In the genomic region with DNA sequence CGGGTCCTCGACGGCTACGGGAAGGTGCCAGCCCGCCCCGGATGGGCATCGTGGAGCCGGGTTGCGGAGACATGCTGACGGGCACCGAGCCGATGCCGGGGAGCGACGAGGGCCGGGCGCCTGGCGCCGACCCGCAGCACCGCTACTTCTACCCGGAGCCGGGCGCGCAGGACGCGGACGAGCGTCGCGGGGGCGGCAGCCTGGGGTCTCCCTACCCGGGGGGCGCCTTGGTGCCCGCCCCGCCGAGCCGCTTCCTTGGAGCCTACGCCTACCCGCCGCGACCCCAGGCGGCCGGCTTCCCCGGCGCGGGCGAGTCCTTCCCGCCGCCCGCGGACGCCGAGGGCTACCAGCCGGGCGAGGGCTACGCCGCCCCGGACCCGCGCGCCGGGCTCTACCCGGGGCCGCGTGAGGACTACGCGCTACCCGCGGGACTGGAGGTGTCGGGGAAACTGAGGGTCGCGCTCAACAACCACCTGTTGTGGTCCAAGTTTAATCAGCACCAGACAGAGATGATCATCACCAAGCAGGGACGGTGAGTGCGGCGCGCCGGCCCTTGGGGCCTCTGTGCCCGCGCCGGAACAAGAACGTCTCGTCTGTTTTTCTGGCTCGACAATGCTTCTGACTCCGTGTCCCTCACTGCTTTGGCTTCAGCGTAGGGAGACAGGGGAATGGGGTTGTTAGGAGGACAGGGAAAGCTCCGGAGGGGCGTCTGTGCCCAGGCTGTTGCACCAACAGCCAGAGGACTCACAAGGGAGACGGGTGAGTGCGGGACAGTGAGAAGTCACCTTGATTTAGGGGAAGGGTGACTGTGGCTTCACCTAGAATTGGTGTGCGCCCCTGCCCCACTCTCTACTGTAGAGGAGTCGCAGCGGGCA, we compare ENCODE assay signal across 8 cellular contexts. TPM values are rescaled to one million over a fixed set of nuclear protein-coding genes. Genes with fewer than 3 reads are reported as not detected.
DNase-seq lines count a peak whose midpoint lies in the region; TF ChIP-seq lines count a peak whose summit lies in the region.

No MANE protein-coding gene starts in this region.

- H3K4me2 ChIP-seq in mammary epithelial cell (ENCODE audit: insufficient read depth, low read depth, low read length): peak overlapping the region; percentile 64

- H3K4me1 ChIP-seq in HUES64 (ENCODE audit: insufficient read depth, low read length) (no peaks in the 10 kb centered on the region), mammary epithelial cell (ENCODE audit: insufficient read depth, low read length) (peaks cover 5% of the 10 kb centered on the region), mucosa of rectum (ENCODE audit: control insufficient read depth in 2 of 2, insufficient read depth in 2 of 2, low read length in 2 of 2) (peaks cover 0 to 3% of the 10 kb centered on the region in 2 donors)

- 4% methylated on average over 93 of the region's 93 CpGs for WGBS in HUES64
- 14% methylated on average over 42 of the region's 93 CpGs for WGBS in mammary epithelial cell (ENCODE audit: low coverage, missing lambda C conversion rate)

- peaks cover 52 to 68% (median 56%) of the 10 kb centered on the region in 3 donors for H3K27me3 Mint-ChIP-seq in CD14-positive monocyte (ENCODE audit: low read depth in 3 of 3)

- H3K27me3 ChIP-seq in HUES64 (ENCODE audit: insufficient read depth, low read length) (peaks cover 78% of the 10 kb centered on the region), mammary epithelial cell (ENCODE audit: insufficient read depth, low read length) (peaks cover 29% of the 10 kb centered on the region), mucosa of rectum (ENCODE audit: control insufficient read depth in 2 of 2, insufficient read depth in 2 of 2, low read length in 2 of 2) (peaks cover 29 to 44% of the 10 kb centered on the region in 2 donors)

- H3K9me3 ChIP-seq in HUES64 (ENCODE audit: insufficient read depth, low read depth, low read length) (no peaks in the 10 kb centered on the region), mammary epithelial cell (replicated peaks; ENCODE audit: insufficient read depth, low read length) (no peaks in the 10 kb centered on the region), mucosa of rectum (ENCODE audit: control insufficient read depth in 2 of 2, low read length in 2 of 2) (no peaks in the 10 kb centered on the region)

- H3K27ac ChIP-seq in HUES64 (ENCODE audit: low read depth, low read length) (no peak overlapping the region), mammary epithelial cell (ENCODE audit: insufficient read depth, low read depth, low read length) (no peak overlapping the region), mucosa of rectum (ENCODE audit: low read depth in 2 of 2, low read length in 2 of 2) (no peak overlapping the region)

- no TSS peak for BruUV-seq in mammary epithelial cell (replicated peaks; lab: Mats Ljungman, UMichigan)

- H2AFZ ChIP-seq in mammary epithelial cell (ENCODE audit: low read depth, low read length): peak overlapping the region; percentile 7

- H3K36me3 ChIP-seq in HUES64 (ENCODE audit: insufficient read depth, low read length): no peaks in the 10 kb centered on the region
- no peaks in the 10 kb centered on the region for H3K36me3 ChIP-seq in mammary epithelial cell (ENCODE audit: insufficient read depth, low read length)
- no peaks in the 10 kb centered on the region for H3K36me3 ChIP-seq in mucosa of rectum (ENCODE audit: control insufficient read depth in 2 of 2, insufficient read depth in 2 of 2, low read length in 2 of 2)

- no peaks in the 10 kb centered on the region for H3K79me2 ChIP-seq in mammary epithelial cell (ENCODE audit: insufficient read depth, low read length)

- peak overlapping the region; percentile 49 for H3K4me3 ChIP-seq in HUES64 (ENCODE audit: low read length)
- H3K4me3 ChIP-seq in mammary epithelial cell (replicated peaks in 1 of 3; ENCODE audit: insufficient read depth in 1 of 3, low read depth in 2 of 3, low read length in 3 of 3): no peak overlapping the region
- peak overlapping the region; percentile 35 to 64 for H3K4me3 ChIP-seq in mucosa of rectum (ENCODE audit: low read length in 2 of 2)

- H4K20me1 ChIP-seq in mammary epithelial cell (ENCODE audit: insufficient read depth, low read length): no peaks in the 10 kb centered on the region

- intact Hi-C loops in CD14-positive monocyte (cut with micrococcal nuclease) (no loop called here), mammary epithelial cell (cut with micrococcal nuclease) (no loop called here)

- dilution Hi-C loops in mammary epithelial cell (cut with HindIII; ENCODE audit: low sequenced_read_pairs): no loop called here

- peaks cover 0 to 14% (median 4%) of the 10 kb centered on the region in 7 donors for H3K9me3 Mint-ChIP-seq in CD14-positive monocyte

- peaks cover 12% of the 10 kb centered on the region for H3K4me1 Mint-ChIP-seq in CD14-positive monocyte

- no peak for DNase-seq in CD14-positive monocyte (ENCODE audit: low spot score)
- peak; percentile 51 for DNase-seq in GM20000 (ENCODE audit: low spot score)
- no peak for DNase-seq in mammary epithelial cell
- DNase-seq in glomerular visceral epithelial cell (ENCODE audit: extremely low spot score): no peak
- no peak for DNase-seq in mucosa of gallbladder (ENCODE audit: low spot score)
- DNase-seq in occipital lobe (lab: John Stamatoyannopoulos, UW): no peak

- peak overlapping the region in 1 of 7 donors; percentile 73 for H3K27ac Mint-ChIP-seq in CD14-positive monocyte

- H3K36me3 Mint-ChIP-seq in CD14-positive monocyte: peaks cover 2 to 7% of the 10 kb centered on the region in 2 donors

- CTCF ChIA-PET in mammary epithelial cell (lab: Charles Lee; ENCODE audit: low non-redundant PET): no interaction called here

- TF ChIP-seq CTCF in CD14-positive monocyte (IDR thresholded peaks at IDR 0.05) (no peak), GM20000 (IDR thresholded peaks at IDR 0.05; ENCODE audit: extremely low read depth, missing control alignments) (no peak), mammary epithelial cell (conservative IDR thresholded peaks at IDR 0.05 in 1 of 2, IDR thresholded peaks at IDR 0.05 in 1 of 2; ENCODE audit: extremely low read depth in 1 of 2, insufficient read depth in 1 of 2, low read depth in 1 of 2, low read length in 2 of 2) (no peak)

- in situ Hi-C loops in mammary epithelial cell (cut with MboI; ENCODE audit: low sequenced_read_pairs in 2 of 2): no loop called here

- peak overlapping the region; percentile 74 to 94 for H3K4me3 Mint-ChIP-seq in CD14-positive monocyte

- H3K9ac ChIP-seq in HUES64 (ENCODE audit: low read depth, low read length) (no peak overlapping the region), mammary epithelial cell (ENCODE audit: insufficient read depth, low read length) (no peak overlapping the region), mucosa of rectum (ENCODE audit: low read depth in 1 of 2, low read length in 2 of 2) (peak overlapping the region; percentile 16 to 32)

RNA-seq across cellular contexts. Expression of a gene that starts 0.6 kb away (rescaled TPM):
- polyA plus RNA-seq in CD14-positive monocyte: under 1 TPM; 0.13 to 0.16 TPM
- polyA plus RNA-seq in HUES64 (2013, experiment 1 of 2): not detected
- polyA plus RNA-seq in HUES64 (2013, experiment 2 of 2): not detected
- total RNA-seq in mammary epithelial cell: not detected
- not detected for polyA plus RNA-seq in mammary epithelial cell
- not detected for polyA minus RNA-seq in mammary epithelial cell
- total RNA-seq in mucosa of gallbladder: 1.8 TPM
- not detected for total RNA-seq in occipital lobe

RNA-seq across cellular contexts. Expression of a gene that starts 39.7 kb away (rescaled TPM):
- under 1 TPM; 0.22 to 0.45 TPM for polyA plus RNA-seq in CD14-positive monocyte
- 11.0 TPM for polyA plus RNA-seq in HUES64 (2013, experiment 1 of 2)
- polyA plus RNA-seq in HUES64 (2013, experiment 2 of 2): 12.3 TPM
- total RNA-seq in mammary epithelial cell: 1 to 10 TPM; 2.2 to 5.6 TPM
- 2.4 TPM for polyA plus RNA-seq in mammary epithelial cell
- polyA minus RNA-seq in mammary epithelial cell: 2.1 TPM
- total RNA-seq in mucosa of gallbladder: 9.2 TPM
- total RNA-seq in occipital lobe: 11.5 TPM

Comparison
In these comparisons a context has a peak if more than half of its experiments do, and no peak if none do; other contexts are left out.
1. H3K4me3 ChIP-seq: peak in HUES64 (single experiment) and mucosa of rectum (2 of 2); none in mammary epithelial cell (0 of 3).
2. H3K9ac ChIP-seq: peak in mucosa of rectum (2 of 2); none in HUES64 (single experiment) and mammary epithelial cell (single experiment).